15 cellular contexts compared by ENCODE assay signal in the genomic region with DNA sequence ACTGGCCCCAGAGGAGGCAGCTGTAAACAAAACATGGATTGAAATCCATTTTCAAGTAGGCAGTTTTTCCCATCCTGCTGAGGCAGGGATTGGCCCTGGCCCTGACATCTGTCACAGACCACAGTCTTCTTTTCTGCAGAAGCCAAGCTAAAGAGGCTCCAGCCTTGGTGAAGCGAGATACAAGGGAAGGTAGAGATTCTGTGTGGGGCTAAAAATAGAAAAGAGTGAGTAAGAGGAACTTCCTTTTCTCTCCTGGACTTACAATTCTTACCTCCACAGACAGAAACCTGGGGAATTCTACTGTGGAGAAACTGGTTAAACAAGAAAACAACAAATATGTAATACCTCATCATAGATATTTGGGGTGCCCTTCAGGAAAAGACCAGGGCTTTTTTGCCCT.
A peak's percentile ranks its signal among the peaks of the same experiment; 100 is the strongest.
DNase-seq lines count a peak whose midpoint lies in the region; ATAC-seq and TF ChIP-seq lines count a peak whose summit lies in the region.
"Had no signal": no experiment of that assay in that cellular context is flagged by ENCODE, and none has a peak within 500 bp of the region (broad histone marks: within the 10 kb centered on the region; RNA-seq: fewer than 3 reads in every experiment).

No MANE protein-coding gene starts in this region.

- CTCF ChIA-PET in PC-3 (lab: Charles Lee): no interaction called here
- CTCF ChIA-PET in activated naive CD4-positive, alpha-beta T cell treated with anti-CD3 and anti-CD28 coated beads for 36 hours (lab: Charles Lee): no interaction called here

- BruUV-seq in PC-3 (replicated peaks; lab: Mats Ljungman, UMichigan): no TSS peak

- H3K36me3 ChIP-seq in PC-3 (ENCODE audit: low read depth, low read length): no peaks in the 10 kb centered on the region

- ATAC-seq in PC-3 (peak; percentile 73), GM19395 (IDR thresholded peaks at IDR 0.05; ENCODE audit: unreplicated experiment) (no peak)

- no peak overlapping the region for H3K9ac ChIP-seq in PC-3 (ENCODE audit: low read length)

- H3K9me2 ChIP-seq in PC-3 (replicated peaks; ENCODE audit: low read length): no peaks in the 10 kb centered on the region

- no peak overlapping the region for H3K4me3 Mint-ChIP-seq in activated naive CD4-positive, alpha-beta T cell treated with anti-CD3 and anti-CD28 coated beads for 36 hours
- H3K4me3 Mint-ChIP-seq: CD14-positive monocyte had no signal

- H3F3A ChIP-seq in PC-3 (ENCODE audit: low read length, unreplicated experiment): no peaks in the 10 kb centered on the region

- H3K9me3 Mint-ChIP-seq in activated naive CD4-positive, alpha-beta T cell treated with anti-CD3 and anti-CD28 coated beads for 36 hours: peaks cover 1% of the 10 kb centered on the region

- no peaks in the 10 kb centered on the region for H3K36me3 Mint-ChIP-seq in activated naive CD4-positive, alpha-beta T cell treated with anti-CD3 and anti-CD28 coated beads for 36 hours (ENCODE audit: low read depth)
- H3K36me3 Mint-ChIP-seq: CD14-positive monocyte had no signal

- POLR2A ChIA-PET in PC-3 (lab: Charles Lee; ENCODE audit: unreplicated experiment): no interaction called here

- H3K27me3 Mint-ChIP-seq in activated naive CD4-positive, alpha-beta T cell treated with anti-CD3 and anti-CD28 coated beads for 36 hours (ENCODE audit: low read depth): no peaks in the 10 kb centered on the region

- no peak for TF ChIP-seq CTCF in PC-3 (conservative IDR thresholded peaks at IDR 0.05; ENCODE audit: low read depth, low read length)
- no peak for TF ChIP-seq CTCF in epithelial cell of esophagus (IDR thresholded peaks at IDR 0.05; ENCODE audit: insufficient read depth, low read depth, low read length, missing control alignments)

- intact Hi-C loops in PC-3 (cut with micrococcal nuclease): no loop called here
- intact Hi-C loops in activated naive CD4-positive, alpha-beta T cell treated with anti-CD3 and anti-CD28 coated beads for 36 hours (cut with micrococcal nuclease): no loop called here

- H2AFZ ChIP-seq in PC-3 (ENCODE audit: low read length): peak overlapping the region; percentile 56

- peak overlapping the region; percentile 26 for H3K27ac ChIP-seq in PC-3 (ENCODE audit: low read length)

- H4K20me1 ChIP-seq in PC-3 (ENCODE audit: low read length): no peaks in the 10 kb centered on the region

- no peaks in the 10 kb centered on the region for H3K4me1 Mint-ChIP-seq in activated naive CD4-positive, alpha-beta T cell treated with anti-CD3 and anti-CD28 coated beads for 36 hours (ENCODE audit: low read depth)
- H3K4me1 Mint-ChIP-seq: CD14-positive monocyte had no signal

- no peaks in the 10 kb centered on the region for H3K79me2 ChIP-seq in PC-3 (ENCODE audit: low read length)

- H3K4me1 ChIP-seq in PC-3 (ENCODE audit: insufficient read depth, low read length): peaks cover 17% of the 10 kb centered on the region

- H3K27ac Mint-ChIP-seq in activated naive CD4-positive, alpha-beta T cell treated with anti-CD3 and anti-CD28 coated beads for 36 hours: no peak overlapping the region
- H3K27ac Mint-ChIP-seq: CD14-positive monocyte had no signal

- no peaks in the 10 kb centered on the region for H3K27me3 ChIP-seq in PC-3 (ENCODE audit: low read length)

- DNase-seq in NCI-H748 (lab: John Stamatoyannopoulos, UW; ENCODE audit: unreplicated experiment) (peak; percentile 11), NCI-H748 treated with DMSO at 0.1 percent for 48 hours (lab: John Stamatoyannopoulos, UW) (no peak), PC-3 (peak; percentile 90), epithelial cell of esophagus (ENCODE audit: low read depth) (peak; percentile 83), renal cortical epithelial cell (ENCODE audit: low read depth) (peak; percentile 19), NCI-H69 (lab: John Stamatoyannopoulos, UW) (no peak)
- no peak for DNase-seq in activated naive CD4-positive, alpha-beta T cell treated with anti-CD3 and anti-CD28 coated beads for 36 hours
- DNase-seq: COR-L47, H7, IMR-90, NCI-H146, NCI-H446 treated with DMSO at 0.1 percent for 48 hours, SHP77 had no signal

- H3K9me3 ChIP-seq in PC-3 (ENCODE audit: low read length): no peaks in the 10 kb centered on the region

- H3K4me3 ChIP-seq in PC-3 (ENCODE audit: low read length) (no peak overlapping the region), epithelial cell of esophagus (ENCODE audit: low read length) (no peak overlapping the region)

- H3K4me2 ChIP-seq in PC-3 (ENCODE audit: low read length): peak overlapping the region; percentile 34

Comparison
In these comparisons a context has a peak if more than half of its experiments do, and no peak if none do; other contexts are left out.
1. DNase-seq: peak in NCI-H748 (single experiment), PC-3 (single experiment), epithelial cell of esophagus (single experiment) and renal cortical epithelial cell (single experiment); none in NCI-H748 treated with DMSO at 0.1 percent for 48 hours (single experiment), NCI-H69 (single experiment) and activated naive CD4-positive, alpha-beta T cell treated with anti-CD3 and anti-CD28 coated beads for 36 hours (single experiment).